Comparison of ENCODE assay signal across 27 cellular contexts in the genomic region with DNA sequence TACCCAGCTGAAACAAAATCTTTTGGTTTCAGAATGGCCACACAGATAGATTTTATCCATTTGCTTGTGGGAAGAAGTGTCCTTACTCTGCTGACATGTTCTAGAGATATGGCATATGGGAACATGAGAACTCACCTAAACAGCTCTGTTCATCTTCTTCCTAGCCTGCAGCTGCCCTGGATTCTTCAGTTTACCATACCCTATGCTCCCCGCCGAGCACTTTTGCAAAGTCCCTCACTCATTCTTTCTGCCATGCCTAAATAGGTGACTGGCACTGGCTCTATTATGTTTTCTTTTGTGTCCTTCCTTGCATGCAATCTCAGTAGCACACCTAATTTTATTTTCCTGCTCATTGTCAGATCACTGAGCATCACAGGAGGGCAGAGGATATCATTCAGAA.
"Had no signal": no experiment of that assay in that cellular context is flagged by ENCODE, and none has a peak within 500 bp of the region (broad histone marks: within the 10 kb centered on the region; RNA-seq: fewer than 3 reads in every experiment).

No MANE protein-coding gene starts in this region.

- H3K4me1 ChIP-seq: breast epithelium, esophagus muscularis mucosa, heart right ventricle, left ventricle myocardium inferior, spleen, tibial nerve had no signal

- ATAC-seq: activated naive CD8-positive, alpha-beta T cell treated with anti-CD3 and anti-CD28 coated beads, Interleukin-2, amount 50 U/mL, for 24 hours; heart right ventricle; right cardiac atrium; T-helper 17 cell had no signal

- H3K27me3 ChIP-seq: breast epithelium, esophagus muscularis mucosa, spleen, tibial nerve had no signal

- H3K36me3 ChIP-seq: breast epithelium, esophagus muscularis mucosa, heart right ventricle, left ventricle myocardium inferior, spleen, tibial nerve had no signal

- H3K27me3 Mint-ChIP-seq: activated CD4-positive, alpha-beta memory T cell treated with anti-CD3 and anti-CD28 coated beads, Interleukin-2, amount 10 ng/mL, durations not matched to agents 7 days and 5 days; activated CD4-positive, alpha-beta T cell treated with anti-CD3 and anti-CD28 coated beads, Interleukin-2, amount 10 ng/mL, durations not matched to agents 7 days and 5 days; activated naive CD4-positive, alpha-beta T cell treated with anti-CD3 and anti-CD28 coated beads, Interleukin-2, amount 50 U/mL, for 24 hours; activated naive CD8-positive, alpha-beta T cell treated with anti-CD3 and anti-CD28 coated beads, Interleukin-2, amount 50 U/mL, for 24 hours; activated T-cell treated with anti-CD3 and anti-CD28 coated beads, Interleukin-2, amount 50 U/mL, for 24 hours; naive B cell; T-helper 17 cell had no signal

- H3K36me3 Mint-ChIP-seq: activated naive CD4-positive, alpha-beta T cell treated with anti-CD3 and anti-CD28 coated beads, Interleukin-2, amount 50 U/mL, for 24 hours; naive B cell had no signal

- H3K9me3 Mint-ChIP-seq: activated CD4-positive, alpha-beta memory T cell treated with anti-CD3 and anti-CD28 coated beads, Interleukin-2, amount 10 ng/mL, durations not matched to agents 7 days and 5 days; activated CD4-positive, alpha-beta T cell treated with anti-CD3 and anti-CD28 coated beads, Interleukin-2, amount 10 ng/mL, durations not matched to agents 7 days and 5 days; activated naive CD4-positive, alpha-beta T cell treated with anti-CD3 and anti-CD28 coated beads, Interleukin-2, amount 50 U/mL, for 24 hours; activated naive CD8-positive, alpha-beta T cell treated with anti-CD3 and anti-CD28 coated beads, Interleukin-2, amount 50 U/mL, for 24 hours; activated T-cell treated with anti-CD3 and anti-CD28 coated beads, Interleukin-2, amount 50 U/mL, for 24 hours; activated T-helper 2 cell treated with anti-CD3 and anti-CD28 coated beads, Interferon-gamma antibody, Interleukin-2, Interleukin-4, amounts not matched to agents 10 μg/mL and 5 μg/mL and 100 μg/mL, durations not matched to agents 14 hours and 24 hours and 36 hours; naive B cell; neural crest cell had no signal

- H3K4me1 Mint-ChIP-seq: activated CD4-positive, alpha-beta memory T cell treated with anti-CD3 and anti-CD28 coated beads, Interleukin-2, amount 10 ng/mL, durations not matched to agents 7 days and 5 days; activated CD4-positive, alpha-beta T cell treated with anti-CD3 and anti-CD28 coated beads, Interleukin-2, amount 10 ng/mL, durations not matched to agents 7 days and 5 days; activated naive CD4-positive, alpha-beta T cell treated with anti-CD3 and anti-CD28 coated beads, Interleukin-2, amount 50 U/mL, for 24 hours; activated naive CD8-positive, alpha-beta T cell treated with anti-CD3 and anti-CD28 coated beads, Interleukin-2, amount 50 U/mL, for 24 hours; naive B cell; neural crest cell; T-helper 17 cell had no signal

- DNase-seq: activated CD4-positive, alpha-beta memory T cell treated with anti-CD3 and anti-CD28 coated beads, Interleukin-2, amount 10 ng/mL, durations not matched to agents 7 days and 5 days; activated CD4-positive, alpha-beta T cell treated with anti-CD3 and anti-CD28 coated beads for 1 hour; activated CD4-positive, alpha-beta T cell treated with anti-CD3 and anti-CD28 coated beads, Interleukin-2, amount 10 ng/mL, durations not matched to agents 7 days and 5 days; activated CD8-positive, alpha-beta memory T cell treated with anti-CD3 and anti-CD28 coated beads, Interleukin-2, amount 50 U/mL, for 48 hours; activated naive CD8-positive, alpha-beta T cell treated with anti-CD3 and anti-CD28 coated beads, Interleukin-2, amount 50 U/mL, for 24 hours; activated T-cell treated with anti-CD3 and anti-CD28 coated beads, Interleukin-2, amount 50 U/mL, for 24 hours; amygdala; central memory CD4-positive, alpha-beta T cell; foreskin melanocyte; heart right ventricle; islet precursor cell; left ventricle myocardium inferior; naive B cell; occipital lobe; posterior cingulate gyrus; right cardiac atrium; spleen; stimulated activated naive CD4-positive, alpha-beta T cell treated with Interleukin-2 at 50 U/mL for 16 hours; T-helper 17 cell; T1000 had no signal

- H3K4me3 ChIP-seq: breast epithelium, esophagus muscularis mucosa, heart right ventricle, left ventricle myocardium inferior, lung, spleen, tibial nerve had no signal

- H3K27ac ChIP-seq: breast epithelium, esophagus muscularis mucosa, heart right ventricle, left ventricle myocardium inferior, spleen, tibial nerve had no signal

- H3K4me3 Mint-ChIP-seq: activated CD4-positive, alpha-beta memory T cell treated with anti-CD3 and anti-CD28 coated beads, Interleukin-2, amount 10 ng/mL, durations not matched to agents 7 days and 5 days; activated CD4-positive, alpha-beta T cell treated with anti-CD3 and anti-CD28 coated beads, Interleukin-2, amount 10 ng/mL, durations not matched to agents 7 days and 5 days; activated naive CD4-positive, alpha-beta T cell treated with anti-CD3 and anti-CD28 coated beads, Interleukin-2, amount 50 U/mL, for 24 hours; activated naive CD8-positive, alpha-beta T cell treated with anti-CD3 and anti-CD28 coated beads, Interleukin-2, amount 50 U/mL, for 24 hours; activated T-cell treated with anti-CD3 and anti-CD28 coated beads, Interleukin-2, amount 50 U/mL, for 24 hours; naive B cell; neural crest cell; T-helper 17 cell had no signal

- H3K9me3 ChIP-seq: breast epithelium, esophagus muscularis mucosa, heart right ventricle, left ventricle myocardium inferior, spleen, tibial nerve had no signal

- H3K27ac Mint-ChIP-seq: activated CD4-positive, alpha-beta memory T cell treated with anti-CD3 and anti-CD28 coated beads, Interleukin-2, amount 10 ng/mL, durations not matched to agents 7 days and 5 days; activated CD4-positive, alpha-beta T cell treated with anti-CD3 and anti-CD28 coated beads, Interleukin-2, amount 10 ng/mL, durations not matched to agents 7 days and 5 days; activated naive CD4-positive, alpha-beta T cell treated with anti-CD3 and anti-CD28 coated beads, Interleukin-2, amount 50 U/mL, for 24 hours; activated naive CD8-positive, alpha-beta T cell treated with anti-CD3 and anti-CD28 coated beads, Interleukin-2, amount 50 U/mL, for 24 hours; activated T-cell treated with anti-CD3 and anti-CD28 coated beads, Interleukin-2, amount 50 U/mL, for 24 hours; activated T-helper 2 cell treated with anti-CD3 and anti-CD28 coated beads, Interferon-gamma antibody, Interleukin-2, Interleukin-4, amounts not matched to agents 10 μg/mL and 5 μg/mL and 100 μg/mL, durations not matched to agents 14 hours and 24 hours and 36 hours; T-helper 17 cell had no signal
